1 cellular context compared by ENCODE assay signal in the genomic region with DNA sequence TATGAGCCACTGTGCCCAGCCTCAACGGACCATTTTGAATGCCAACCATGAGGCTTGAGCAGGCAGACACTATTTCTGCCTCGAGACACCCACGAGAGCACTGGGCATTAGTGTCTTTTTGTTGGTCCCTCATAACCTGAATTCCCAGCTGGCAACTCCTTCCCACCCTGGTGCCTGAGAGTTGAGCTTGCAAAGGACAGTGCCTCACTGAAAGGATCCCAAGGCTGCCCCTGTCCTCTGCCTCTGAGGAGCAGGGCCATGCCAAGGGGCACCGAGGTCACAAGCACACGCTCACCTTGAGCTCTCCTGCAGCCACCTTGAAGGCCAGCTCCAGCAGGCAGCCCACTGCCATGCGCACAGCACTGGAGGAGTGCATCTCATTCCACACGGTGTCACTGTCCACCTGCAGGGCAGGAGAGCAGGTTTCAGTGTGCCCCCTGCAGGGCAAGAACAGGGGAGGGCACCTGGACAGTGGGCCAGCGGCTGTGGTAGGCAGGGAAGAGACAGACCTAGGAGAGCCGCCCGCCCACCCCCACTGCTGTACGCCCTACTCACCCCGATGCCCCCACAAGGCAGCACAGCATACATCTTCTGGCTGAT.
A peak's percentile ranks its signal among the peaks of the same experiment; 100 is the strongest.
TF ChIP-seq lines count a peak whose summit lies in the region.

No MANE protein-coding gene starts in this region.

TF ChIP-seq in SK-N-SH, 30 proteins besides CTCF, POLR2A, EP300 and RAD21:
- peak; percentile 26; the same call in 1 of the 2 replicates for TF ChIP-seq SMC3 (IDR thresholded peaks at IDR 0.05; ENCODE audit: low read depth, low read length)
- no peak for TF ChIP-seq TCF12 (IDR thresholded peaks at IDR 0.05)
